ENCODE assay signal across 24 cellular contexts in the genomic region with DNA sequence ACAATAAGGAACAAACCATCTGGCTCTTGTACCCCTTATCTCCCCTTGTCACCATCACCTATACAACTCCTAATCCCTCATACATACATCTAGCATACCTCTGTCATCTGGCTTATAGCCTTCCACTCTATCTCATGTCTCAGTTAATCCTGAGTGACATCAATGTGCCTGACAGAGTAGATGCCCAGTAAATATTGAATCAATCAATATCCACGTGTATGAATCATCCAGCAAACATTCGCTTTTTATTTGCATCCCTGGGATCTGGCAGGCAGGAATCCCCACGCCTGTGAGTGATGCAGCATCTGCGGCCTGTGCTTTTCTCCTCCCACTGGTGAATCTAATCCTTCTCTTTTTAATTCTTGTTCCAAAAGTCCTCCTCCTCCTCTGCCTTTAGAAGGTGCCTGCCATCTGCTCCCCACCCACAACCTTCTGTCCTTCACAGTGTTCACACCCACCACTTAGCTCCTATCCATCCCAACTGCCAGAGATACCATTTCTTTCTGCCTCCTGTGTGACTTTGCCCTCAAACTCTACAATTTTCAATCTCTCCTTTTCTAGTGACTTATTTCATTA. TPM values are rescaled to one million over a fixed set of nuclear protein-coding genes. Genes with fewer than 3 reads are reported as not detected.
DNase-seq lines count a peak whose midpoint lies in the region; ATAC-seq, FAIRE-seq and TF ChIP-seq lines count a peak whose summit lies in the region.
"Had no signal": no experiment of that assay in that cellular context is flagged by ENCODE, and none has a peak within 500 bp of the region (broad histone marks: within the 10 kb centered on the region; RNA-seq: fewer than 3 reads in every experiment).

No MANE protein-coding gene starts in this region.

- H2AFZ ChIP-seq in HepG2 (ENCODE audit: low read length): no peak overlapping the region
- H2AFZ ChIP-seq: GM23248 had no signal

- H3K27ac ChIP-seq in angular gyrus (ENCODE audit: low read depth, low read length) (peak overlapping the region; percentile 52), HepG2 (ENCODE audit: extremely low read length, insufficient read depth, low read length) (no peak overlapping the region), body of pancreas (no peak overlapping the region)
- H3K27ac ChIP-seq: 22Rv1, GM23248 had no signal

- peak; percentile 47 for DNase-seq in DMS53 (lab: John Stamatoyannopoulos, UW)
- DNase-seq in DMS53 treated with DMSO at 0.1 percent for 48 hours (lab: John Stamatoyannopoulos, UW; ENCODE audit: unreplicated experiment): no peak
- DNase-seq in HepG2 (ENCODE audit: low spot score): no peak
- no peak for DNase-seq in NCI-H128 (lab: John Stamatoyannopoulos, UW; ENCODE audit: unreplicated experiment)
- DNase-seq in body of pancreas: no peak
- DNase-seq: AML-193; DMS153; EL; GM23248; NCI-H1417 treated with DMSO at 0.1 percent for 48 hours; NCI-H187 treated with DMSO at 0.1 percent for 48 hours; NCI-H345; NCI-H69; NK-92 treated with Interleukin-12 subunit alpha and Interleukin-12 subunit beta, amount 100 ng/mL, for 24 hours; SW 1271 had no signal

- intact Hi-C loops in HepG2 (cut with micrococcal nuclease; ENCODE audit: unreplicated experiment) (no loop called here), body of pancreas (cut with DNase I) (no loop called here)

- no peaks in the 10 kb centered on the region for H4K20me1 ChIP-seq in HepG2 (ENCODE audit: insufficient read depth, low read length)

- TF ChIP-seq CTCF in HepG2 (CRISPR knock-in tag; IDR thresholded peaks at IDR 0.05) (no peak), body of pancreas (IDR thresholded peaks at IDR 0.05) (no peak)

- FAIRE-seq in HepG2 (lab: Jason Lieb, UNC): no peak
- FAIRE-seq: GM12891, GM19239, RCC 7860 had no signal

- no peak overlapping the region for H3K9ac ChIP-seq in HepG2 (ENCODE audit: insufficient read depth, low read depth, low read length)
- H3K9ac ChIP-seq: GM23248 had no signal

- ATAC-seq in HepG2 (peak; percentile 46; the same call in 2 of the 3 replicates), HG03378 (IDR thresholded peaks at IDR 0.05; ENCODE audit: unreplicated experiment) (no peak), body of pancreas (no peak), HG03025 (IDR thresholded peaks at IDR 0.05; ENCODE audit: low FRiP score, unreplicated experiment) (no peak)
- ATAC-seq: Right ventricle myocardium inferior had no signal

- TF ChIP-seq POLR2A in HepG2 (IDR thresholded peaks at IDR 0.05; ENCODE audit: insufficient read depth in 1 of 2, low read depth in 2 of 2, low read length in 2 of 2) (no peak), body of pancreas (IDR thresholded peaks at IDR 0.05) (no peak)

- H3K27me3 ChIP-seq in HepG2 (ENCODE audit: control insufficient read depth in 1 of 2, insufficient read depth in 2 of 2, low read length in 2 of 2) (0 out of 5 replicates have a peak, but pooled peaks cover 0 to 6% of the 10 kb centered on the region in 2 experiments), body of pancreas (no peaks in the 10 kb centered on the region)

- BruUV-seq in HepG2 (replicated peaks; lab: Mats Ljungman, UMichigan): no TSS peak

- no peak overlapping the region for H3K4me2 ChIP-seq in HepG2 (ENCODE audit: low read depth, low read length)

- POLR2A ChIA-PET in HepG2 (lab: Yijun Ruan, JAX): no interaction called here

- H3K9me3 ChIP-seq in HepG2 (ENCODE audit: low read length) (0 out of 2 replicates have a peak, but pooled peaks cover 4% of the 10 kb centered on the region), body of pancreas (no peaks in the 10 kb centered on the region)
- H3K9me3 ChIP-seq: HAP-1 had no signal

- in situ Hi-C loops in HepG2 (cut with HindIII; ENCODE audit: extremely low pct_ligation_motif_present, low pct_unique_long_range_greater_than_20kb): no loop called here

- H3K36me3 ChIP-seq in HepG2 (replicated peaks in 1 of 2; ENCODE audit: control insufficient read depth in 1 of 2, insufficient read depth in 2 of 2, low read length in 2 of 2) (no peaks in the 10 kb centered on the region), body of pancreas (replicated peaks in 1 of 2; ENCODE audit: insufficient read depth in 1 of 2, low read depth in 2 of 2) (no peaks in the 10 kb centered on the region)
- H3K36me3 ChIP-seq: HAP-1 had no signal

- no peak for TF ChIP-seq RAD21 in HepG2 (CRISPR knock-in tag; IDR thresholded peaks at IDR 0.05)

- H3K4me3 ChIP-seq in HepG2 (replicated peaks in 1 of 3; ENCODE audit: insufficient read depth in 1 of 3, low read depth in 2 of 3, low read length in 3 of 3) (no peak overlapping the region), body of pancreas (no peak overlapping the region)
- H3K4me3 ChIP-seq: GM23248, HAP-1 had no signal

- H3K4me1 ChIP-seq in HepG2 (ENCODE audit: insufficient read depth, low read length): no peaks in the 10 kb centered on the region
- H3K4me1 ChIP-seq in body of pancreas: no peaks in the 10 kb centered on the region
- H3K4me1 ChIP-seq: HAP-1 had no signal

- no peak for TF ChIP-seq EP300 in HepG2 (IDR thresholded peaks at IDR 0.05; ENCODE audit: low read depth in 2 of 2, low read length in 2 of 2)
- no peak for TF ChIP-seq EP300 in HepG2 (CRISPR knock-in tag; IDR thresholded peaks at IDR 0.05; ENCODE audit: borderline replicate concordance)

- H3K79me2 ChIP-seq in HepG2 (ENCODE audit: insufficient read depth, low read length): no peaks in the 10 kb centered on the region

- CTCF ChIA-PET in HepG2 (lab: Yijun Ruan, JAX; ENCODE audit: low intra/inter-chr PET ratio, low total read pairs): no interaction called here

- 2% methylated on average over 4 of the region's 4 CpGs for WGBS in HepG2 (ENCODE audit: low lambda C conversion rate)
- 40 to 49% methylated on average over 4 of the region's 4 CpGs for WGBS in body of pancreas, 2 donors

TF ChIP-seq in HepG2, 621 proteins besides CTCF, POLR2A, EP300 and RAD21 (continues in another document):
- TF ChIP-seq FOSL2 (CRISPR knock-in tag; IDR thresholded peaks at IDR 0.05) (peak; percentile 90), XRCC5 (optimal IDR thresholded peaks at IDR 0.05; ENCODE audit: low read length) (no peak), FOXA3 (CRISPR knock-in tag; IDR thresholded peaks at IDR 0.05) (0 out of 2 replicates have a peak, but pooled peaks have one; percentile 15), ZNF251 (CRISPR knock-in tag; IDR thresholded peaks at IDR 0.05) (no peak), BHLHE40 (IDR thresholded peaks at IDR 0.05; ENCODE audit: low read length) (peak; percentile 62; the same call in 1 of the 2 replicates), CHD4 (IDR thresholded peaks at IDR 0.05; ENCODE audit: borderline replicate concordance, low read length) (no peak), ZNF749 (CRISPR knock-in tag; IDR thresholded peaks at IDR 0.05; ENCODE audit: borderline replicate concordance) (no peak)

RNA-seq across cellular contexts. Expression of a gene that starts 37.6 kb away (rescaled TPM):
- 1.7 and 2.7 TPM in 2 replicates for total RNA-seq in HepG2 (2016; rRNA removed; fragmentation: Illumina TruSeq; extraction: Trizol)
- 0.62 and 0.71 TPM in 2 replicates for total RNA-seq in HepG2 (2016; cell fraction: cytosol; rRNA removed; fragmentation: Illumina TruSeq; extraction: Trizol; ENCODE audit: low read depth)
- 1.7 and 2.1 TPM in 2 replicates for total RNA-seq in HepG2 (2016; cell fraction: insoluble cytoplasmic fraction; rRNA removed; fragmentation: Illumina TruSeq; extraction: Trizol)
- total RNA-seq in HepG2 (2016; cell fraction: membrane; rRNA removed; fragmentation: Illumina TruSeq; extraction: Trizol): 0.90 and 1.5 TPM in 2 replicates
- total RNA-seq in HepG2 (2016; cell fraction: nucleus; rRNA removed; fragmentation: Illumina TruSeq; extraction: Trizol): 1.7 TPM in 2 replicates
- 0.78 and 0.97 TPM in 2 replicates for polyA plus RNA-seq in HepG2 (2011; rRNA removed)
- polyA plus RNA-seq in HepG2 (2011; cell fraction: cytosol; rRNA removed): 0.31 and 0.87 TPM in 2 replicates
- 0.31 and 0.74 TPM in 2 replicates for polyA plus RNA-seq in HepG2 (2011; cell fraction: nucleus; rRNA removed)
- 0.71 and 1.2 TPM in 2 replicates for polyA plus RNA-seq in HepG2 (2012)
- polyA plus RNA-seq in HepG2 (2016; cell fraction: cytosol; fragmentation: Illumina TruSeq; extraction: Trizol; ENCODE audit: low read depth): 0.26 and 0.46 TPM in 2 replicates
- 2.1 and 3.1 TPM in 2 replicates for polyA plus RNA-seq in HepG2 (2016; cell fraction: insoluble cytoplasmic fraction; fragmentation: Illumina TruSeq; extraction: Trizol; ENCODE audit: low read depth)
- polyA plus RNA-seq in HepG2 (2016; cell fraction: membrane; fragmentation: Illumina TruSeq; extraction: Trizol; ENCODE audit: low read depth): 0.80 and 1.0 TPM in 2 replicates
- 3.8 and 3.9 TPM in 2 replicates for polyA plus RNA-seq in HepG2 (2016; cell fraction: nucleus; fragmentation: Illumina TruSeq; extraction: Trizol; ENCODE audit: insufficient read depth, low read depth)
- 0.21 and 0.52 TPM in 2 replicates for polyA minus RNA-seq in HepG2 (2011; rRNA and poly(A)+ RNA removed; ENCODE audit: low replicate concordance)
- polyA minus RNA-seq in HepG2 (2011; cell fraction: cytosol; rRNA and poly(A)+ RNA removed): 0.18 and 0.99 TPM in 2 replicates
- polyA minus RNA-seq in HepG2 (2011; cell fraction: nucleus; rRNA and poly(A)+ RNA removed): 0.64 and 1.1 TPM in 2 replicates
- 1 to 10 TPM in 1 of 2 donors, under 1 TPM in 1; 0.33 to 3.1 TPM for total RNA-seq in body of pancreas

RNA-seq across cellular contexts. Expression of a gene that starts 46.8 kb away (rescaled TPM):
- 10.1 and 16.3 TPM in 2 replicates for total RNA-seq in HepG2 (2016; rRNA removed; fragmentation: Illumina TruSeq; extraction: Trizol)
- 1.7 and 2.1 TPM in 2 replicates for total RNA-seq in HepG2 (2016; cell fraction: cytosol; rRNA removed; fragmentation: Illumina TruSeq; extraction: Trizol; ENCODE audit: low read depth)
- total RNA-seq in HepG2 (2016; cell fraction: insoluble cytoplasmic fraction; rRNA removed; fragmentation: Illumina TruSeq; extraction: Trizol): 9.5 and 17.4 TPM in 2 replicates
- total RNA-seq in HepG2 (2016; cell fraction: membrane; rRNA removed; fragmentation: Illumina TruSeq; extraction: Trizol): 5.1 and 6.1 TPM in 2 replicates
- 6.2 and 7.3 TPM in 2 replicates for total RNA-seq in HepG2 (2016; cell fraction: nucleus; rRNA removed; fragmentation: Illumina TruSeq; extraction: Trizol)
- polyA plus RNA-seq in HepG2 (2011; rRNA removed): 2.0 and 2.1 TPM in 2 replicates
- 0.93 and 1.5 TPM in 2 replicates for polyA plus RNA-seq in HepG2 (2011; cell fraction: cytosol; rRNA removed)
- 1.3 and 1.8 TPM in 2 replicates for polyA plus RNA-seq in HepG2 (2011; cell fraction: nucleus; rRNA removed)
- 2.5 and 3.2 TPM in 2 replicates for polyA plus RNA-seq in HepG2 (2012)
- 0.42 and 0.44 TPM in 2 replicates for polyA plus RNA-seq in HepG2 (2016; cell fraction: cytosol; fragmentation: Illumina TruSeq; extraction: Trizol; ENCODE audit: low read depth)
- polyA plus RNA-seq in HepG2 (2016; cell fraction: insoluble cytoplasmic fraction; fragmentation: Illumina TruSeq; extraction: Trizol; ENCODE audit: low read depth): 9.4 and 9.9 TPM in 2 replicates
- 1.1 and 1.2 TPM in 2 replicates for polyA plus RNA-seq in HepG2 (2016; cell fraction: membrane; fragmentation: Illumina TruSeq; extraction: Trizol; ENCODE audit: low read depth)
- 5.7 and 6.6 TPM in 2 replicates for polyA plus RNA-seq in HepG2 (2016; cell fraction: nucleus; fragmentation: Illumina TruSeq; extraction: Trizol; ENCODE audit: insufficient read depth, low read depth)
- polyA minus RNA-seq in HepG2 (2011; rRNA and poly(A)+ RNA removed; ENCODE audit: low replicate concordance): 1.1 and 4.3 TPM in 2 replicates
- polyA minus RNA-seq in HepG2 (2011; cell fraction: cytosol; rRNA and poly(A)+ RNA removed): 2.6 and 3.4 TPM in 2 replicates
- polyA minus RNA-seq in HepG2 (2011; cell fraction: nucleus; rRNA and poly(A)+ RNA removed): 8.9 and 10.2 TPM in 2 replicates
- 1 to 10 TPM; 2.3 to 4.9 TPM for total RNA-seq in body of pancreas
